ENCODE assay signal across 8 cellular contexts in the genomic region with DNA sequence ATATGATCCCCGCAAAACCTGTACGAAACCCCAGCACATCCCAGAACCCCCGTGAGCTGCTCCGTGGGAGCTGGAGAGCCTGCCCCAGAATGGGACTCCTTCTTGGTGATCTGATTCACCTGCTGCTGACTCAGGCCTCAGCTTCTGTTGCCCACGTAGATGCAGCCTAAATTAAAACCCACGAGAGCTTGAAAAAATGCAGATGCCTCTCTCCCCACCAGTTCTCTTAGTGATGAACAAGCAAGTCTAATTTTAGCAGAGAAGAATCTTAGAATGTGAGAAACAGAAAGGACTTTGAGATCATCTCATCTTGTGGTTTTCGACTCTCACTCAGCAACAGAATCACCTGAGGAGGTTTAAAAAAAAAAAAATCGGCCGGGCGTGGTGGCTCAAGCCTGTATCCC. TPM values are rescaled to one million over a fixed set of nuclear protein-coding genes. Genes with fewer than 3 reads are reported as not detected.
A peak's percentile ranks its signal among the peaks of the same experiment; 100 is the strongest.
DNase-seq lines count a peak whose midpoint lies in the region; ATAC-seq and TF ChIP-seq lines count a peak whose summit lies in the region.

No MANE protein-coding gene starts in this region.

- 88% methylated on average over 10 of the region's 10 CpGs for WGBS in hepatocyte (ENCODE audit: low lambda C conversion rate, missing lambda C conversion rate)

- no peak overlapping the region for H2AFZ ChIP-seq in hepatocyte

- ATAC-seq in GM19438 (IDR thresholded peaks at IDR 0.05; ENCODE audit: low read depth, unreplicated experiment): peak; percentile 82
- peak; percentile 77 for ATAC-seq in HG03378 (IDR thresholded peaks at IDR 0.05; ENCODE audit: unreplicated experiment)

- H3K79me2 ChIP-seq in hepatocyte: no peaks in the 10 kb centered on the region

- H3K27ac ChIP-seq in right atrium auricular region (peak overlapping the region; percentile 92 to 93), hepatocyte (no peak overlapping the region)

- no peaks in the 10 kb centered on the region for H3K9me2 ChIP-seq in hepatocyte (replicated peaks; ENCODE audit: insufficient read depth)

- H3K9me3 ChIP-seq in right atrium auricular region (no peaks in the 10 kb centered on the region), hepatocyte (ENCODE audit: low read depth) (no peaks in the 10 kb centered on the region)

- H3K36me3 ChIP-seq in right atrium auricular region (no peaks in the 10 kb centered on the region), hepatocyte (replicated peaks; ENCODE audit: insufficient read depth, low read depth) (no peaks in the 10 kb centered on the region)

- DNase-seq in GM10266 (ENCODE audit: extremely low spot score): peak; percentile 82
- no peak for DNase-seq in right atrium auricular region (ENCODE audit: low spot score)
- DNase-seq in DMS79 treated with DMSO at 0.1 percent for 48 hours (lab: John Stamatoyannopoulos, UW): no peak
- DNase-seq in germinal center (ENCODE audit: low spot score): no peak
- DNase-seq in hepatic stellate cell (ENCODE audit: low spot score): no peak
- no peak for DNase-seq in hepatocyte (ENCODE audit: low spot score)

- no peak overlapping the region for H3K4me2 ChIP-seq in hepatocyte

- H4K20me1 ChIP-seq in hepatocyte (ENCODE audit: insufficient read depth, poor library complexity, severe bottlenecking): no peaks in the 10 kb centered on the region

- H3K4me3 ChIP-seq in right atrium auricular region (no peak overlapping the region), hepatocyte (no peak overlapping the region)

- peaks cover 0 to 76% of the 10 kb centered on the region in 2 donors for H3K4me1 ChIP-seq in right atrium auricular region
- peaks cover 3% of the 10 kb centered on the region for H3K4me1 ChIP-seq in hepatocyte (ENCODE audit: insufficient read depth)

- no peaks in the 10 kb centered on the region for H3K27me3 ChIP-seq in right atrium auricular region
- no peaks in the 10 kb centered on the region for H3K27me3 ChIP-seq in hepatocyte

- TF ChIP-seq CTCF in GM10266 (IDR thresholded peaks at IDR 0.05; ENCODE audit: control insufficient read depth, insufficient read depth, low read depth, missing control alignments): no peak
- TF ChIP-seq CTCF in right atrium auricular region (IDR thresholded peaks at IDR 0.05): no peak
- no peak for TF ChIP-seq CTCF in hepatocyte (IDR thresholded peaks at IDR 0.05; ENCODE audit: poor library complexity)

RNA-seq across cellular contexts. Expression of a gene that starts 57.6 kb away (rescaled TPM):
- total RNA-seq in right atrium auricular region (100 to 1,000 TPM; 118 to 122 TPM), hepatocyte (0.32 and 0.47 TPM in 2 replicates)
- 0.47 and 3.5 TPM in 2 replicates for polyA plus RNA-seq in hepatocyte

Comparison
In these comparisons a context has a peak if more than half of its experiments do, and no peak if none do; other contexts are left out.
1. RNA of a gene that starts 57.6 kb away (total RNA-seq): 118 to 122 TPM in right atrium auricular region; 0.32 to 0.47 TPM in hepatocyte; every median in the first group is over 10 times any median in the second.